ENCODE assay signal across 25 cellular contexts in the genomic region with DNA sequence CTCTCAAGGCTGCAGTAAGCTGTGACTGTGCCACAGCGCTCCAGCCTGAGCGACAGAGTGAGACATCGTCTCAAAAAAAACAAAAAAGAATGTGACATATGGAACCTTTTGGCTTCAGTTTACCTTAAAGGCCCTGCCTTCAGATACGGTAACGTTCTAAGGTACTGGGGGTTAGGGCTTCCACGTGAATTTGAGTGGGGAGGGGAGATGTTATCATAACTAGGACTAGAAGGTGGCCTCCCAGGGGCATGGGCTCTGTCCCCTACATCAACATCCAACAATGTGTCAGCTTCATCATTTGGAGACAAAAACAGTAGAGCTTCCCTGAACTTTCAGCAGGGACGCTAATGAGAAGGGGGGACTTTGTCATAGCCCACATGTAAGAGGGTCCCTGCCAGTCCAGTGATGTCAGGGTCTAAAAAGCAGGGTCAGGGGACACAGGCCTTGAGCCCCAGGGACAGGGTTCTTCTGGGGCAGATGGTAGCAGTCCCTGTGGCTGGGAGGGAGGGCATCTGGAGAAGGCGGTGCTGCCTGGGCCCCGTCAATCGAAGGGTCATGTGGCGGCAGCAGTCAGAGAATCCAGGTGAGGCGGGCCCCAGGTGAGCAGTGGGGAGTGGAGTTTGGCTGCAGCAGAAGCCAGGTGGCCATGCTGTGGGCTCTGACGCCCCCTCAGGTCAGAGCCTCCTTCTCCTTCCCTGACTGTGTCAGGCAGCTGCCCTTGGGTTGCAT.
DNase-seq lines count a peak whose midpoint lies in the region; ATAC-seq, FAIRE-seq and TF ChIP-seq lines count a peak whose summit lies in the region.
"Had no signal": no experiment of that assay in that cellular context is flagged by ENCODE, and none has a peak within 500 bp of the region (broad histone marks: within the 10 kb centered on the region; RNA-seq: fewer than 3 reads in every experiment).

No MANE protein-coding gene starts in this region.

- H3K4ac ChIP-seq in H1 (replicated peaks; ENCODE audit: insufficient read length, low read depth, low read length): no peak overlapping the region

- peak overlapping the region; percentile 44; the same call in 1 of the 2 replicates for H2BK12ac ChIP-seq in H1 (ENCODE audit: low read depth, low read length)

- ATAC-seq in HG02970 (IDR thresholded peaks at IDR 0.05; ENCODE audit: low FRiP score, unreplicated experiment): no peak
- ATAC-seq: gastroesophageal sphincter, left colon, Panc1, sciatic nerve had no signal

- no peaks in the 10 kb centered on the region for H3K9me3 Mint-ChIP-seq in activated T-cell treated with anti-CD3 and anti-CD28 coated beads, Interleukin-2, amount 50 U/mL, for 24 hours
- H3K9me3 Mint-ChIP-seq in progenitor cell of endocrine pancreas (ENCODE audit: low read depth): no peaks in the 10 kb centered on the region
- H3K9me3 Mint-ChIP-seq in type B pancreatic cell: no peaks in the 10 kb centered on the region
- H3K9me3 Mint-ChIP-seq: activated naive CD8-positive, alpha-beta T cell treated with anti-CD3 and anti-CD28 coated beads, Interleukin-2, amount 10 ng/mL, durations not matched to agents 7 days and 5 days; activated T-helper 2 cell treated with anti-CD3 and anti-CD28 coated beads, Interferon-gamma antibody, Interleukin-2, Interleukin-4, amounts not matched to agents 10 μg/mL and 5 μg/mL and 100 μg/mL, durations not matched to agents 14 hours and 24 hours and 36 hours; memory B cell had no signal

- H3K23ac ChIP-seq in H1 (ENCODE audit: insufficient read length): no peak overlapping the region

- no peak overlapping the region for H2BK120ac ChIP-seq in H1 (replicated peaks; ENCODE audit: low read depth, low read length)

- no peaks in the 10 kb centered on the region for H3K23me2 ChIP-seq in H1 (ENCODE audit: low read depth, low read length)

- POLR2A ChIA-PET in H1 (lab: Charles Lee; ENCODE audit: partially characterized antibody): interaction anchor here (0.9 to 1.7 kb wide), 5 partner anchors 10 to 83 kb away, joined by 3 to 5 read pairs (median 3); no protein-coding TSS in a partner anchor

- no peak overlapping the region for H4K8ac ChIP-seq in H1 (ENCODE audit: extremely low read depth, insufficient read depth, low read length)

- peaks cover 3 to 11% (median 6%) of the 10 kb centered on the region in 4 experiments for H3K4me1 ChIP-seq in H1 (replicated peaks in 1 of 4; ENCODE audit: control insufficient read depth in 3 of 4, insufficient read depth in 4 of 4, low read length in 3 of 4)
- H3K4me1 ChIP-seq: HAP-1 had no signal

- no peak for FAIRE-seq in H1 (lab: Jason Lieb, UNC)
- FAIRE-seq: D721Med, GM18507 had no signal

- WGBS in H1 (ENCODE audit: extremely low coverage in 1 of 2, insufficient coverage in 1 of 2, insufficient read length in 1 of 2, insufficient replicate concordance in 2 of 2, low coverage in 1 of 2, low lambda C conversion rate in 2 of 2, missing lambda C conversion rate in 1 of 2), 2 experiments: 72% methylated on average over 13 of the region's 13 CpGs; no CpG with 5 or more reads in 1 of the 2 experiments

- no peak overlapping the region for H3K4me3 Mint-ChIP-seq in activated T-cell treated with anti-CD3 and anti-CD28 coated beads, Interleukin-2, amount 50 U/mL, for 24 hours
- H3K4me3 Mint-ChIP-seq in progenitor cell of endocrine pancreas (ENCODE audit: low read depth): no peak overlapping the region
- H3K4me3 Mint-ChIP-seq in type B pancreatic cell: no peak overlapping the region
- H3K4me3 Mint-ChIP-seq: activated naive CD8-positive, alpha-beta T cell treated with anti-CD3 and anti-CD28 coated beads, Interleukin-2, amount 10 ng/mL, durations not matched to agents 7 days and 5 days; memory B cell had no signal

- CTCF ChIA-PET in H1 (lab: Charles Lee; ENCODE audit: partially characterized antibody): interaction anchor here (0.7 to 18.6 kb wide), 19 partner anchors 9 to 122 kb away, joined by 3 to 358 read pairs (median 4); partner anchors contain the start of gene BCR

- no peak for TF ChIP-seq EP300 in H1 (IDR thresholded peaks at IDR 0.05; ENCODE audit: borderline replicate concordance in 1 of 2, low read depth in 2 of 2, low read length in 2 of 2)

- H3K79me2 ChIP-seq in H1 (ENCODE audit: control insufficient read depth in 1 of 2, insufficient read depth in 2 of 2, low read length in 2 of 2): peaks cover 0 to 44% of the 10 kb centered on the region in 2 experiments; a peak in 2 of 4 replicates

- 0 out of 2 replicates have a peak overlapping the region, but pooled peaks have one; percentile 24 for H3K18ac ChIP-seq in H1 (ENCODE audit: extremely low read depth, low read length)

- H4K20me1 ChIP-seq in H1 (replicated peaks in 1 of 2; ENCODE audit: control insufficient read depth in 1 of 2, insufficient read depth in 2 of 2, low read length in 2 of 2): peaks cover 10 to 15% of the 10 kb centered on the region in 2 experiments

- no peak overlapping the region for H3K4me3 ChIP-seq in H1 (ENCODE audit: extremely low read depth in 1 of 4, insufficient read depth in 2 of 4, low read depth in 3 of 4, low read length in 4 of 4)
- H3K4me3 ChIP-seq: gastroesophageal sphincter, HAP-1, uterus had no signal

- no peak overlapping the region for H3K14ac ChIP-seq in H1 (ENCODE audit: insufficient read length)

- H3K27me3 Mint-ChIP-seq in activated T-cell treated with anti-CD3 and anti-CD28 coated beads, Interleukin-2, amount 50 U/mL, for 24 hours: no peaks in the 10 kb centered on the region
- H3K27me3 Mint-ChIP-seq in progenitor cell of endocrine pancreas: no peaks in the 10 kb centered on the region
- no peaks in the 10 kb centered on the region for H3K27me3 Mint-ChIP-seq in type B pancreatic cell
- H3K27me3 Mint-ChIP-seq: activated naive CD8-positive, alpha-beta T cell treated with anti-CD3 and anti-CD28 coated beads, Interleukin-2, amount 10 ng/mL, durations not matched to agents 7 days and 5 days; memory B cell had no signal

- no peak overlapping the region for H2AK5ac ChIP-seq in H1 (ENCODE audit: low read depth, low read length)

- no peak overlapping the region for H3K56ac ChIP-seq in H1 (replicated peaks; ENCODE audit: insufficient read length, low read depth, low read length)

- no peak overlapping the region; a peak in 1 of 4 replicates for H3K4me2 ChIP-seq in H1 (ENCODE audit: insufficient read depth in 1 of 2, low read depth in 2 of 2, low read length in 2 of 2)

- peak; percentile 80 to 82 for TF ChIP-seq RAD21 in H1 (IDR thresholded peaks at IDR 0.05 in 1 of 2, conservative IDR thresholded peaks at IDR 0.05 in 1 of 2; ENCODE audit: low read depth in 2 of 2, low read length in 2 of 2)

- H2BK20ac ChIP-seq in H1 (ENCODE audit: low read length): no peak overlapping the region

- H3K9me3 ChIP-seq in H1 (ENCODE audit: insufficient read depth in 2 of 2, low read depth in 1 of 2, low read length in 1 of 2): no peaks in the 10 kb centered on the region
- H3K9me3 ChIP-seq: gastroesophageal sphincter, HAP-1, uterus had no signal

- no peak overlapping the region for H4K91ac ChIP-seq in H1 (replicated peaks; ENCODE audit: insufficient read length, low read length)

- peaks cover 14 to 38% (median 27%) of the 10 kb centered on the region in 4 experiments; a peak in 7 of 8 replicates for H3K36me3 ChIP-seq in H1 (ENCODE audit: control insufficient read depth in 2 of 4, insufficient read depth in 4 of 4, low read length in 3 of 4)
- H3K36me3 ChIP-seq: HAP-1, uterus had no signal

- TF ChIP-seq CTCF in H1 (IDR thresholded peaks at IDR 0.05; ENCODE audit: control extremely low read depth in 1 of 3, insufficient read depth in 1 of 3, low read depth in 1 of 3, low read length in 3 of 3): peak; percentile 63 to 77 (median 77)
- TF ChIP-seq CTCF in progenitor cell of endocrine pancreas (IDR thresholded peaks at IDR 0.05; ENCODE audit: unreplicated experiment): peak; percentile 58
- TF ChIP-seq CTCF in type B pancreatic cell (conservative IDR thresholded peaks at IDR 0.05): no peak

- peaks cover 12% of the 10 kb centered on the region for H3K79me1 ChIP-seq in H1 (ENCODE audit: low read depth, low read length)

- peaks cover 74% of the 10 kb centered on the region for H3K36me3 Mint-ChIP-seq in activated T-cell treated with anti-CD3 and anti-CD28 coated beads, Interleukin-2, amount 50 U/mL, for 24 hours (ENCODE audit: low read depth)
- H3K36me3 Mint-ChIP-seq in progenitor cell of endocrine pancreas (ENCODE audit: insufficient read depth) (peaks cover 8% of the 10 kb centered on the region), type B pancreatic cell (no peaks in the 10 kb centered on the region)

- no peak for DNase-seq in activated T-cell treated with anti-CD3 and anti-CD28 coated beads, Interleukin-2, amount 50 U/mL, for 24 hours
- no peak for DNase-seq in activated T-cell treated with anti-CD3 and anti-CD28 coated beads, Interleukin-2, amount 50 U/mL, for 48 hours
- DNase-seq in NCI-H69 (lab: John Stamatoyannopoulos, UW) (peak; percentile 61), H1 (ENCODE audit: low read depth in 1 of 2, low spot score in 2 of 2) (peak in 1 of 2 experiments; percentile 71), progenitor cell of endocrine pancreas (ENCODE audit: low spot score, unreplicated experiment) (peak; percentile 37), EL (no peak), type B pancreatic cell (ENCODE audit: extremely low spot score, unreplicated experiment) (no peak)
- DNase-seq: activated CD4-positive, alpha-beta T cell treated with anti-CD3 and anti-CD28 coated beads, Interleukin-2, amount 50 U/mL, for 1 hour; activated naive CD8-positive, alpha-beta T cell treated with anti-CD3 and anti-CD28 coated beads, Interleukin-2, amount 10 ng/mL, durations not matched to agents 7 days and 5 days; effector CD8-positive, alpha-beta T cell; KG1; left colon; NCI-H1694 treated with DMSO at 0.1 percent for 48 hours; substantia nigra; T-helper 2 cell; uterus had no signal

- no peak overlapping the region for H3K9ac ChIP-seq in H1 (replicated peaks in 1 of 4; ENCODE audit: extremely low read depth in 1 of 4, low read depth in 3 of 4, low read length in 3 of 4)

- peaks cover 23% of the 10 kb centered on the region for H3K4me1 Mint-ChIP-seq in activated T-cell treated with anti-CD3 and anti-CD28 coated beads, Interleukin-2, amount 50 U/mL, for 24 hours (ENCODE audit: low read depth)
- H3K4me1 Mint-ChIP-seq in progenitor cell of endocrine pancreas (ENCODE audit: low read depth): peaks cover 6% of the 10 kb centered on the region
- H3K4me1 Mint-ChIP-seq in type B pancreatic cell (ENCODE audit: unreplicated experiment): peaks cover 9% of the 10 kb centered on the region

- 0 out of 2 replicates have a peak overlapping the region, but pooled peaks have one; percentile 71 for H2BK5ac ChIP-seq in H1 (ENCODE audit: low read depth, low read length)

- H2AFZ ChIP-seq in H1 (ENCODE audit: low read length): no peak overlapping the region

- H3K27ac Mint-ChIP-seq in activated T-cell treated with anti-CD3 and anti-CD28 coated beads, Interleukin-2, amount 50 U/mL, for 24 hours: peak overlapping the region; percentile 61
- peak overlapping the region; percentile 51 for H3K27ac Mint-ChIP-seq in progenitor cell of endocrine pancreas
- H3K27ac Mint-ChIP-seq in type B pancreatic cell: no peak overlapping the region
- H3K27ac Mint-ChIP-seq: activated naive CD8-positive, alpha-beta T cell treated with anti-CD3 and anti-CD28 coated beads, Interleukin-2, amount 10 ng/mL, durations not matched to agents 7 days and 5 days; activated T-helper 2 cell treated with anti-CD3 and anti-CD28 coated beads, Interferon-gamma antibody, Interleukin-2, Interleukin-4, amounts not matched to agents 10 μg/mL and 5 μg/mL and 100 μg/mL, durations not matched to agents 14 hours and 24 hours and 36 hours; memory B cell had no signal

- H4K5ac ChIP-seq in H1 (ENCODE audit: insufficient read length, low read depth, low read length): no peak overlapping the region

- no peak overlapping the region; the same call in 1 of the 2 replicates for H3K27ac ChIP-seq in H1 (ENCODE audit: low read depth, low read length)
- H3K27ac ChIP-seq: uterus had no signal

- no peaks in the 10 kb centered on the region for H3K27me3 ChIP-seq in H1 (replicated peaks in 1 of 4; ENCODE audit: control insufficient read depth in 3 of 4, extremely low read depth in 1 of 4, insufficient read depth in 3 of 4, low read length in 3 of 4)
- H3K27me3 ChIP-seq: gastroesophageal sphincter, uterus had no signal

- TF ChIP-seq POLR2A in H1 (IDR thresholded peaks at IDR 0.05; ENCODE audit: control extremely low read depth in 1 of 2, low read depth in 2 of 2, low read length in 2 of 2): no peak

- H2BK15ac ChIP-seq in H1 (ENCODE audit: low read length): no peak overlapping the region

Comparison
In these comparisons a context has a peak if more than half of its experiments do, and no peak if none do; other contexts are left out.
1. DNase-seq: peak in NCI-H69 (single experiment) and progenitor cell of endocrine pancreas (single experiment); none in activated T-cell treated with anti-CD3 and anti-CD28 coated beads, Interleukin-2, amount 50 U/mL, for 24 hours (single experiment), activated T-cell treated with anti-CD3 and anti-CD28 coated beads, Interleukin-2, amount 50 U/mL, for 48 hours (0 of 2), EL (single experiment) and type B pancreatic cell (single experiment).